ENCODE assay signal across 8 cellular contexts in the genomic region with DNA sequence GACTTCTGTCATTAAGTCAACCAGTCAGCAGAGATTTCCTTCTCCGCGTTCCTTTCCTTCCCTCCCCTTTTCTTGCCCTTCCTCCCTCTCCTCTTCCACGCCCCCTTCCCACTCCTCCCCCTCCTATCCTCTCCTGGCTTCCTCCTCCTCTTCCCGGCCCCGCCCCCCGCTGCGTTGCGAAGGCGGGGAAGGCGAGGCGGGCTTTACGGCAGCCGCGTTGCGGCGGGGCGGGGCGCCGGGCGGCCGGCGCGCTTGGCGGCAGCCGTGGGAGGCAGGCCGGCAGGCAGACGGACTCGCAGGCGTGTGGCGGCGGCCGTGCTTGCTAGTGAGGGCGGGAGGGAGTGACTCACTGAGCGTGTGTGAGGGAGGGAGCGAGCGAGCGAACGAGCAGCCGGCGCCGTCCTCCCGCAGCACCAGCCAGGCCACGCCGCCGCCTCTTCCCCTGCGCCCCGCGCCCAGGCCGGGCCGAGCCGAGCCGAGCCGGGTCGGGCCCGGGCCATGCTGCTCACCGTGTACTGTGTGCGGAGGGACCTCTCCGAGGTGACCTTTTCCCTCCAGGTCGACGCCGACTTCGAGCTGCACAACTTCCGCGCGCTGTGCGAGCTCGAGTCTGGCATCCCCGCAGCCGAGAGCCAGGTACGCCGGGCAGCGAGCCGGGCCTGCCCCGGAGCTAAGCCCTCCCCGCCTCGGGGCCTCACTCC. TPM values are rescaled to one million over a fixed set of nuclear protein-coding genes. Genes with fewer than 3 reads are reported as not detected.
DNase-seq lines count a peak whose midpoint lies in the region; ATAC-seq and TF ChIP-seq lines count a peak whose summit lies in the region.

A gene (plus strand): TSS at position 286 of the 701 bp plus-strand sequence. CDS start 213 bp downstream, at position 499.

- H3K9ac ChIP-seq in mucosa of rectum (ENCODE audit: low read depth in 1 of 2, low read length in 2 of 2) = peak within 1 kb of the TSS; percentile 95 to 97

- POLR2A ChIA-PET in PC-9 (lab: Charles Lee; ENCODE audit: unreplicated experiment) = interaction anchor here (0.6 to 0.8 kb wide), 4 partner anchors 14 to 467 kb away, joined by 3 to 9 read pairs (median 3); a partner anchor contains a TSS

- H3K27me3 ChIP-seq in PC-9 (ENCODE audit: insufficient read depth, low read depth) (no peaks in the 10 kb centered on the region), mucosa of rectum (ENCODE audit: control insufficient read depth in 2 of 2, insufficient read depth in 2 of 2, low read length in 2 of 2) (no peaks in the 10 kb centered on the region)

- intact Hi-C loops in PC-9 (cut with micrococcal nuclease; ENCODE audit: unreplicated experiment) = loop anchor here (1.0 kb wide), 2 partner anchors 58 to 93 kb away; a partner anchor contains a TSS

- peaks cover 46% of the 10 kb centered on the region for H3F3A ChIP-seq in PC-9 (ENCODE audit: insufficient read depth, low read depth)

- H3K27ac ChIP-seq in PC-9 (peak within 1 kb of the TSS; percentile 85), mucosa of rectum (ENCODE audit: low read depth in 2 of 2, low read length in 2 of 2) (peak within 1 kb of the TSS; percentile 98)

- H3K4me2 ChIP-seq in PC-9 = peak within 1 kb of the TSS; percentile 95

- peak; percentile 95 for TF ChIP-seq POLR2A in erythroblast (IDR thresholded peaks at IDR 0.05; ENCODE audit: low read length)

- H3K4me1 ChIP-seq in PC-9 (replicated peaks; ENCODE audit: insufficient read depth) (peaks cover 46% of the 10 kb centered on the region), mucosa of rectum (ENCODE audit: control insufficient read depth in 2 of 2, insufficient read depth in 2 of 2, low read length in 2 of 2) (peaks cover 26 to 27% of the 10 kb centered on the region in 2 donors)

- peak within 1 kb of the TSS; percentile 79 for H2AFZ ChIP-seq in PC-9

- peak; percentile 99 for DNase-seq in DMS 273 (lab: John Stamatoyannopoulos, UW; ENCODE audit: unreplicated experiment)
- DNase-seq in Jurkat, Clone E6-1 (ENCODE audit: low read depth, low spot score) = peak; percentile 93
- DNase-seq in PC-9 = peak; percentile 88 to 98
- DNase-seq in activated T-cell treated with anti-CD3 and anti-CD28 coated beads, Interleukin-2, amount 50 U/mL, for 1 hour = peak; percentile 94
- DNase-seq in erythroblast (lab: John Stamatoyannopoulos, UW) = peak; percentile 94 to 97
- peak; percentile 72 to 89 for DNase-seq in stimulated activated CD8-positive, alpha-beta memory T cell treated with anti-CD3 and anti-CD28 coated beads, Interleukin-4, amount 100 ng/mL, for 4 hours (ENCODE audit: low read depth in 2 of 2, low spot score in 1 of 2)

- CTCF ChIA-PET in PC-9 (lab: Charles Lee) = no interaction called here

- H3K9me3 ChIP-seq in PC-9 (ENCODE audit: insufficient read depth, low read depth) (no peaks in the 10 kb centered on the region), mucosa of rectum (ENCODE audit: control insufficient read depth in 2 of 2, low read length in 2 of 2) (no peaks in the 10 kb centered on the region)

- peaks cover 19% of the 10 kb centered on the region for H4K20me1 ChIP-seq in PC-9 (ENCODE audit: insufficient read depth)

- ATAC-seq in GM21576 (IDR thresholded peaks at IDR 0.05; ENCODE audit: unreplicated experiment) = peak; percentile 58

- H3K36me3 ChIP-seq in PC-9 (ENCODE audit: low read depth) (no peaks in the 10 kb centered on the region), mucosa of rectum (ENCODE audit: control insufficient read depth in 2 of 2, insufficient read depth in 2 of 2, low read length in 2 of 2) (no peaks in the 10 kb centered on the region)

- BruUV-seq in PC-9 (replicated peaks; lab: Mats Ljungman, UMichigan) = TSS peak; percentile 47

- no peaks in the 10 kb centered on the region for H3K9me2 ChIP-seq in PC-9 (ENCODE audit: insufficient read depth)

- H3K4me3 ChIP-seq in Jurkat, Clone E6-1 (ENCODE audit: low read length) = peak within 1 kb of the TSS; percentile 79
- H3K4me3 ChIP-seq in PC-9 = peak within 1 kb of the TSS; percentile 91
- peak within 1 kb of the TSS; percentile 88 to 97 for H3K4me3 ChIP-seq in mucosa of rectum (ENCODE audit: low read length in 2 of 2)

- no peak for TF ChIP-seq CTCF in PC-9 (conservative IDR thresholded peaks at IDR 0.05)

- H3K79me2 ChIP-seq in PC-9 (ENCODE audit: low read depth) = peaks cover 48% of the 10 kb centered on the region

RNA-seq across cellular contexts. Expression of the gene that starts here (rescaled TPM):
- 19.0 TPM for polyA plus RNA-seq in Jurkat, Clone E6-1 (2012; ENCODE audit: insufficient read depth, insufficient read length)
- total RNA-seq in PC-9 (2021) = 36.1 and 38.0 TPM in 2 replicates

Comparison
In these comparisons a context has a peak if more than half of its experiments do, and no peak if none do; other contexts are left out.
1. Peak in every context shown above with its lines: DNase-seq, ATAC-seq, H3K4me3 ChIP-seq and H3K27ac ChIP-seq.